In the genomic region with DNA sequence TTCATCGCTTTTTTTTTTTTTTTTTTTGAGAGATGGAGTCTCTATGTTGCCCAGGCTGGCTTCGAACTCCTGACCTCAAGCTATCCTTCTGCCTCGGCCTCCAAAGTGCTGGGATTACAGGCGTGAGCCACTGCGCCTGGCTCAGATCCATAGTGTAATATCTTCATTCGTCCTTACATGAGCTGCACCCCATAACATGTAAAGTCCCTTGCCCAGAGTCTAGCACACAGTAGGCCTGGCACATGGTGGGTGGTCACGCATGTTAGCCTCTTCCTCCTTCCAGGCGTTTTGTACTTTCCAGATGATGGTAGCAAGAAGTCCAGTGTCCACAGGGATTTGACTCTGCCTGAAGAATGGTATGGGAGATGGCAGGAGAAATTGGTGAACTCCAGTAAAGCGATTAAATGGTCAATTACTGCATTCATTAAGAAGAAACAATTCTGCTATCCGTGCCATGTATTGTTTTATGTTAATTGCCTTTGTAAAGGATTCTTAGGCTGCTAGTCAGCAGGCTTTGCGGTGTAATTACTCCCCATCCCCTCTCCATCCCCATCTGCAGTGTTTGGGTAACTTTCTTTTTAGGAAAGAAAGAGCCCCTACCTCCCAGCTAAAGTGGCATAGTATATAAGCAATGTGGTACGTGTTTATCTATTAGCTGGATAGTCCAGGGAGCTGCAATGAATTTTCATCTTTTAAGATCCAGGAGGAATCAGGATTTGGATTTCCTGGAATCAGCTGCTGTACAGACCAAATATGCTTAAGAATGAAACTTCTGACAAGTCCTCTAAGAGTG, we compare ENCODE assay signal across 8 cellular contexts. TPM values are rescaled to one million over a fixed set of nuclear protein-coding genes. Genes with fewer than 3 reads are reported as not detected.
A peak's percentile ranks its signal among the peaks of the same experiment; 100 is the strongest.
DNase-seq lines count a peak whose midpoint lies in the region; ATAC-seq and TF ChIP-seq lines count a peak whose summit lies in the region.

No MANE protein-coding gene starts in this region.

- TF ChIP-seq CTCF in SU-DHL-6 (IDR thresholded peaks at IDR 0.05; ENCODE audit: insufficient read depth, low read length, poor library complexity, severe bottlenecking) (no peak), fibroblast of mammary gland (conservative IDR thresholded peaks at IDR 0.05; ENCODE audit: control insufficient read depth, insufficient read depth, low read depth, low read length) (no peak), prostate gland (IDR thresholded peaks at IDR 0.05) (no peak)

- intact Hi-C loops in prostate gland (cut with DNase I) = loop anchor here (5.0 to 10.0 kb wide), 2 partner anchors 128 to 286 kb away; no protein-coding TSS in a partner anchor

- H3K9ac ChIP-seq in SU-DHL-6 (ENCODE audit: low read length) = peak overlapping the region; percentile 76

- 28% methylated on average over 12 of the region's 12 CpGs for WGBS in prostate gland

- no peaks in the 10 kb centered on the region; the same call in 1 of the 2 replicates for H3F3A ChIP-seq in SU-DHL-6 (ENCODE audit: insufficient read depth)

- H3K36me3 ChIP-seq in SU-DHL-6 (ENCODE audit: low read length) = no peaks in the 10 kb centered on the region
- H3K36me3 ChIP-seq in prostate gland = no peaks in the 10 kb centered on the region

- H2AFZ ChIP-seq in SU-DHL-6 (ENCODE audit: low read depth, low read length, severe bottlenecking) = no peak overlapping the region

- H3K79me2 ChIP-seq in SU-DHL-6 (ENCODE audit: insufficient read depth, low read length) = no peaks in the 10 kb centered on the region; the same call in 1 of the 2 replicates

- peak overlapping the region; percentile 77 for H3K4me2 ChIP-seq in SU-DHL-6 (ENCODE audit: low read depth, low read length, poor library complexity, severe bottlenecking)

- DNase-seq in Daoy (ENCODE audit: low read depth) (peak; percentile 23), fibroblast of mammary gland (ENCODE audit: low read depth) (no peak), prostate gland (ENCODE audit: low spot score) (no peak), midbrain (lab: John Stamatoyannopoulos, UW) (no peak), HT-29 (ENCODE audit: low spot score) (no peak)
- no peak for DNase-seq in stimulated activated CD4-positive, alpha-beta T cell treated with anti-CD3 and anti-CD28 coated beads, Interleukin-15, amount 100 ng/mL, for 24 hours

- H3K27me3 ChIP-seq in SU-DHL-6 (ENCODE audit: low read length) (no peaks in the 10 kb centered on the region), prostate gland (replicated peaks; ENCODE audit: insufficient read depth) (no peaks in the 10 kb centered on the region)

- no peak overlapping the region for H3K27ac ChIP-seq in SU-DHL-6 (ENCODE audit: low read depth, low read length)
- H3K27ac ChIP-seq in prostate gland = peak overlapping the region; percentile 64 to 79

- H3K4me1 ChIP-seq in prostate gland (replicated peaks) = no peaks in the 10 kb centered on the region

- H4K20me1 ChIP-seq in SU-DHL-6 (ENCODE audit: low read depth, low read length) = no peaks in the 10 kb centered on the region

- H3K9me3 ChIP-seq in SU-DHL-6 (ENCODE audit: insufficient read depth, low read length) (no peaks in the 10 kb centered on the region), prostate gland (no peaks in the 10 kb centered on the region)

- H3K9me2 ChIP-seq in SU-DHL-6 (replicated peaks; ENCODE audit: insufficient read depth, low read length) = no peaks in the 10 kb centered on the region

- peak overlapping the region; percentile 73 for H3K4me3 ChIP-seq in SU-DHL-6 (ENCODE audit: insufficient read depth, low read length, poor library complexity, severe bottlenecking)
- peak overlapping the region; percentile 74 for H3K4me3 ChIP-seq in fibroblast of mammary gland (ENCODE audit: control insufficient read depth, low read depth, low read length)
- H3K4me3 ChIP-seq in prostate gland = peak overlapping the region; percentile 67 to 98

- TF ChIP-seq POLR2A in prostate gland (IDR thresholded peaks at IDR 0.05) = no peak

- no peak for ATAC-seq in HG03565 (IDR thresholded peaks at IDR 0.05; ENCODE audit: unreplicated experiment)

RNA-seq across cellular contexts. Expression of gene TPST1, which starts 1.2 kb away (rescaled TPM):
- total RNA-seq in Daoy (2014; rRNA removed; shearing (Covaris generic)) = 73.3 and 87.1 TPM in 2 replicates
- total RNA-seq in prostate gland = 10 to 100 TPM in 1 of 2 donors, 1 to 10 TPM in 1; 9.9 to 21.4 TPM
- total RNA-seq in HT-29 (2014; rRNA removed; shearing (Covaris generic)) = 0.41 and 1.0 TPM in 2 replicates
